In the genomic region with DNA sequence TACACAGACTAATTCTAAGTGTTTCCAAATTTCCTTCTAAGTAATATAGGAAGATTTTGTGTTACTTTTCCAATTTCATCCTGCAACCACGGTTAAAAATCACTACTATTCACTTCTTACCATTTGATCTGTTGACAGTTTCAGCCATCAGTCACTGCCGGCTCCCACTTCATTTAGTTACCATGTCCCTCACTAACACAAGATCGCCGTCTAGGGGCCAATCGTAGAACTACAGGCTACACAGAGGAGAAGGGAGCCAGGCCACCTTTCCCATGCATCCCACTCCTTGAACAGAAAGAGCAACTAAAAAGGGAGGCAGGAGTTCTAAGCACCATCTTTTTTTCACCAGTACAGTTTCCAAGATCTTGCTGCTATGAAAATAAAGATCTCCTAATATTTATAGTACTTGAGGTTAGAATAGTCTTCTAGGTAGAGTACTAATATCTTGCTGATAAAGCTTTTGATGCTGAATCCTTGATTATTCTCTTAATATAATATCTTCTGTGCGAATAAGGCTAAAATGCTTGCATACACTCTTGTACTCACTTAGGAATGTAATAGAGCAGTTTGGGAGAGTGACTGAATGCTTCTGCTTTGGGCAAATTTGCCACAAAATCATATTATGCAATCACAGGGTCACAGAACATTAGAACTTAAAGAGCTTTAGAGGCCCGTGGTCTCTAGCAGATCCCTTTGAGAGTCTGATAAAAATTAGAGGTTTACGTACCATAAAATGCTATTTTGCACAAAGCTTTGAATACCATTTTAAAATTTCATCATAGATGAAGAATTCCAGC, we compare ENCODE assay signal across 9 cellular contexts. TPM values are rescaled to one million over a fixed set of nuclear protein-coding genes. Genes with fewer than 3 reads are reported as not detected.
DNase-seq lines count a peak whose midpoint lies in the region; ATAC-seq, FAIRE-seq and TF ChIP-seq lines count a peak whose summit lies in the region.
"Had no signal": no experiment of that assay in that cellular context is flagged by ENCODE, and none has a peak within 500 bp of the region (broad histone marks: within the 10 kb centered on the region; RNA-seq: fewer than 3 reads in every experiment).

No MANE protein-coding gene starts in this region.

- peaks cover 4% of the 10 kb centered on the region for H3K36me3 Mint-ChIP-seq in glutamatergic neuron (ENCODE audit: unreplicated experiment)

- no peak overlapping the region for H2AFZ ChIP-seq in Loucy (ENCODE audit: low read length)

- H3K27ac Mint-ChIP-seq in glutamatergic neuron (ENCODE audit: unreplicated experiment): no peak overlapping the region

- H3K4me3 ChIP-seq in A549: no peak overlapping the region
- no peak overlapping the region for H3K4me3 ChIP-seq in Loucy (ENCODE audit: low read length, poor library complexity, severe bottlenecking)
- no peak overlapping the region for H3K4me3 ChIP-seq in psoas muscle
- H3K4me3 ChIP-seq: skin epidermis had no signal

- 25% methylated on average over 8 of the region's 8 CpGs for WGBS in A549 (ENCODE audit: missing lambda C conversion rate)
- 24 to 30% (median 28%) methylated on average over 8 of the region's 8 CpGs for whole genome bisulfite sequencing in psoas muscle, 3 donors

- peaks cover 10% of the 10 kb centered on the region for H3K4me1 Mint-ChIP-seq in glutamatergic neuron (ENCODE audit: low read depth, unreplicated experiment)

- ATAC-seq in A549 (peak; percentile 92 to 98), GM18867 (IDR thresholded peaks at IDR 0.05; ENCODE audit: unreplicated experiment) (peak; percentile 59), psoas muscle (peak; percentile 51 to 92 (median 70)), HG03135 (IDR thresholded peaks at IDR 0.05; ENCODE audit: unreplicated experiment) (no peak)

- no peak overlapping the region for H3K27ac ChIP-seq in A549
- no peak overlapping the region for H3K27ac ChIP-seq in psoas muscle

- H3K9me2 ChIP-seq in Loucy (replicated peaks; ENCODE audit: low read depth, low read length): no peaks in the 10 kb centered on the region

- H3K4me3 Mint-ChIP-seq in glutamatergic neuron (ENCODE audit: unreplicated experiment): no peak overlapping the region

- no peak for TF ChIP-seq EP300 in A549 (IDR thresholded peaks at IDR 0.05)

- TF ChIP-seq RAD21 in A549 (conservative IDR thresholded peaks at IDR 0.05 in 1 of 2, IDR thresholded peaks at IDR 0.05 in 1 of 2): peak; percentile 89 to 97

- POLR2A ChIA-PET in A549 (lab: Yijun Ruan, JAX): interaction anchor here (0.9 kb wide), 1 partner anchor 40 kb away, joined by 3 read pairs; the partner anchor contains the start of gene CYP1B1

- H3F3A ChIP-seq in Loucy (ENCODE audit: low read depth): no peaks in the 10 kb centered on the region

- H3K9ac ChIP-seq in Loucy (ENCODE audit: low read depth, low read length, poor library complexity, severe bottlenecking): no peak overlapping the region

- H3K4me2 ChIP-seq in A549 (no peak overlapping the region), Loucy (ENCODE audit: low read depth, low read length, poor library complexity, severe bottlenecking) (no peak overlapping the region)

- H3K9me3 Mint-ChIP-seq in glutamatergic neuron (ENCODE audit: unreplicated experiment): peaks cover 3% of the 10 kb centered on the region

- FAIRE-seq in A549 (lab: Jason Lieb, UNC): no peak

- peak; percentile 98 for TF ChIP-seq CTCF in A549 (IDR thresholded peaks at IDR 0.05)
- peak; percentile 97 for TF ChIP-seq CTCF in Loucy (conservative IDR thresholded peaks at IDR 0.05; ENCODE audit: low read length)
- TF ChIP-seq CTCF in glutamatergic neuron (IDR thresholded peaks at IDR 0.05; ENCODE audit: partially characterized antibody, unreplicated experiment): peak; percentile 98
- TF ChIP-seq CTCF in psoas muscle (IDR thresholded peaks at IDR 0.05): peak; percentile 86

- DNase-seq in A549 (ENCODE audit: low read depth in 1 of 2, low spot score in 1 of 2) (peak; percentile 82 to 88), SHP77 treated with DMSO at 0.1 percent for 48 hours (lab: John Stamatoyannopoulos, UW) (peak; percentile 14), glutamatergic neuron (peak; percentile 95), psoas muscle (peak; percentile 76 to 78)
- DNase-seq in activated gamma-delta T cell treated with anti-CD3 and anti-CD28 coated beads, Interleukin-2, amount 50 U/mL, for 16 hours (ENCODE audit: low read depth): peak; percentile 38

- CTCF ChIA-PET in A549 (lab: Yijun Ruan, JAX): interaction anchor here (0.6 to 3.0 kb wide), 41 partner anchors 8 to 728 kb away, joined by 3 to 25 read pairs (median 4); partner anchors contain the start of gene CYP1B1

- H3K4me1 ChIP-seq in A549 (peaks cover 10% of the 10 kb centered on the region), Loucy (ENCODE audit: insufficient read depth, low read length, poor library complexity, severe bottlenecking) (no peaks in the 10 kb centered on the region), psoas muscle (no peaks in the 10 kb centered on the region)

- no peak for TF ChIP-seq POLR2A in A549 (IDR thresholded peaks at IDR 0.05; ENCODE audit: low read length)

- intact Hi-C loops in psoas muscle (cut with DNase I): loop anchor here (2.0 to 5.0 kb wide), 3 partner anchors 77 to 133 kb away; no protein-coding TSS in a partner anchor

- H3K79me2 ChIP-seq in Loucy (ENCODE audit: insufficient read depth, low read length): no peaks in the 10 kb centered on the region

- H3K9me3 ChIP-seq in A549 (peaks cover 2% of the 10 kb centered on the region; the same call in 1 of the 3 replicates), Loucy (ENCODE audit: insufficient read depth, low read depth, low read length) (no peaks in the 10 kb centered on the region), psoas muscle (no peaks in the 10 kb centered on the region)

- H3K27me3 Mint-ChIP-seq in glutamatergic neuron (ENCODE audit: unreplicated experiment): no peaks in the 10 kb centered on the region

- no peaks in the 10 kb centered on the region for H3K27me3 ChIP-seq in Loucy (ENCODE audit: insufficient read depth, low read length, poor library complexity, severe bottlenecking)
- no peaks in the 10 kb centered on the region for H3K27me3 ChIP-seq in psoas muscle (ENCODE audit: insufficient read depth in 3 of 3, low read length in 2 of 3)

- H3K36me3 ChIP-seq in Loucy (ENCODE audit: insufficient read depth, low read length) (no peaks in the 10 kb centered on the region), psoas muscle (ENCODE audit: insufficient read depth in 1 of 2, low read depth in 1 of 2) (no peaks in the 10 kb centered on the region)

- H4K20me1 ChIP-seq in Loucy (ENCODE audit: insufficient read depth, low read length, poor library complexity, severe bottlenecking): no peaks in the 10 kb centered on the region

TF ChIP-seq in A549, 52 proteins besides CTCF, POLR2A, EP300 and RAD21:
- TF ChIP-seq CBX2 (IDR thresholded peaks at IDR 0.05; ENCODE audit: borderline replicate concordance, low read depth): no peak
- peak; percentile 60 to 73; a peak in 2 of 4 replicates for TF ChIP-seq CEBPB (IDR thresholded peaks at IDR 0.05)
- peak; percentile 93 for TF ChIP-seq SMC3 (IDR thresholded peaks at IDR 0.05)
- TF ChIP-seq BHLHE40 (IDR thresholded peaks at IDR 0.05; ENCODE audit: low read depth, low read length): no peak
- TF ChIP-seq HOXB5 (CRISPR knock-in tag; IDR thresholded peaks at IDR 0.05): peak; percentile 95; the same call in 1 of the 2 replicates
- no peak for TF ChIP-seq ZSCAN20 (CRISPR knock-in tag; IDR thresholded peaks at IDR 0.05)

RNA-seq across cellular contexts. Expression of gene CYP1B1, which starts 39.5 kb away (rescaled TPM):
- polyA plus RNA-seq in A549 (2011; rRNA removed): 13.1 and 13.2 TPM in 2 replicates
- polyA plus RNA-seq in A549 (2012; cell fraction: cytosol; rRNA removed): 14.6 and 20.8 TPM in 2 replicates
- 28.1 and 45.8 TPM in 2 replicates for polyA plus RNA-seq in A549 (2012; cell fraction: nucleus; rRNA removed)
- polyA plus RNA-seq in A549 (2017; fragmentation: RNase III; extraction: RNeasy Plus Mini Kit Qiagen cat#74134 plus additional on column Dnase treatment): 4.4 to 5.5 TPM (median 5.3 TPM) in 3 replicates
- polyA minus RNA-seq in A549 (2011; rRNA and poly(A)+ RNA removed): 29.1 and 30.7 TPM in 2 replicates
- 3.4 TPM for total RNA-seq in glutamatergic neuron (ENCODE audit: unreplicated experiment)
- total RNA-seq in psoas muscle: 10 to 100 TPM in 3 of 4 donors, 1 to 10 TPM in 1; 6.8 to 53.1 (median 19.6) TPM
- 1 to 10 TPM; 1.1 to 5.0 (median 4.2) TPM for polyA plus RNA-seq in psoas muscle

Comparison
In these comparisons a context has a peak if more than half of its experiments do, and no peak if none do; other contexts are left out.
1. DNase-seq: peak in every context shown above with its lines; median percentile 95 in glutamatergic neuron; 85 in A549; 77 in psoas muscle; 38 in activated gamma-delta T cell treated with anti-CD3 and anti-CD28 coated beads, Interleukin-2, amount 50 U/mL, for 16 hours; 14 in SHP77 treated with DMSO at 0.1 percent for 48 hours.